ENCODE assay signal across 18 cellular contexts in genomic region chr18:26703170-26703933, GRCh38.
DNase-seq lines count a peak whose midpoint lies in the region; ATAC-seq and TF ChIP-seq lines count a peak whose summit lies in the region.
"Had no signal": no experiment of that assay in that cellular context is flagged by ENCODE, and none has a peak within 500 bp of the region (broad histone marks: within the 10 kb centered on the region; RNA-seq: fewer than 3 reads in every experiment).

No MANE protein-coding gene starts in this region.

- peaks cover 21% of the 10 kb centered on the region for H3K4me1 Mint-ChIP-seq in T-helper 2 cell treated with Interferon-gamma antibody and Interleukin-4, amounts not matched to agents 5 μg/mL and 100 μg/mL, for 36 hours (ENCODE audit: low read depth)
- no peaks in the 10 kb centered on the region for H3K4me1 Mint-ChIP-seq in CD8-positive, alpha-beta T cell (ENCODE audit: low read depth)
- H3K4me1 Mint-ChIP-seq: activated CD4-positive, alpha-beta memory T cell treated with anti-CD3 and anti-CD28 coated beads, Interleukin-2, amount 10 ng/mL, durations not matched to agents 7 days and 5 days; activated naive CD8-positive, alpha-beta T cell treated with anti-CD3 and anti-CD28 coated beads, Interleukin-2, amount 50 U/mL, for 24 hours had no signal

- CTCF ChIA-PET in CD8-positive, alpha-beta T cell (lab: Charles Lee), result no interaction called here

- TF ChIP-seq CTCF in CD8-positive, alpha-beta T cell (IDR thresholded peaks at IDR 0.05), result no peak
- TF ChIP-seq CTCF in Peyer's patch (IDR thresholded peaks at IDR 0.05), result no peak

- H3K4me1 ChIP-seq in CD8-positive, alpha-beta T cell (ENCODE audit: insufficient read depth, low read length), result no peaks in the 10 kb centered on the region
- H3K4me1 ChIP-seq in Peyer's patch, result no peaks in the 10 kb centered on the region

- H3K36me3 ChIP-seq in KOPT-K1 (ENCODE audit: insufficient read depth, low read length), result peaks cover 14% of the 10 kb centered on the region
- no peaks in the 10 kb centered on the region for H3K36me3 ChIP-seq in CD8-positive, alpha-beta T cell (ENCODE audit: insufficient read depth, low read length)
- H3K36me3 ChIP-seq in Peyer's patch, result no peaks in the 10 kb centered on the region
- H3K36me3 ChIP-seq: neural progenitor cell had no signal

- ATAC-seq in HG02938 (IDR thresholded peaks at IDR 0.05; ENCODE audit: unreplicated experiment), result no peak
- no peak for ATAC-seq in CD8-positive, alpha-beta T cell
- ATAC-seq: activated naive CD8-positive, alpha-beta T cell treated with anti-CD3 and anti-CD28 coated beads, Interleukin-2, amount 50 U/mL, for 24 hours; right cardiac atrium had no signal

- H3K4me3 ChIP-seq in CD8-positive, alpha-beta T cell (ENCODE audit: low read depth, low read length), result no peak overlapping the region
- H3K4me3 ChIP-seq in Peyer's patch, result no peak overlapping the region
- H3K4me3 ChIP-seq: neural progenitor cell had no signal

- no peak overlapping the region for H3K27ac Mint-ChIP-seq in T-helper 2 cell treated with Interferon-gamma antibody and Interleukin-4, amounts not matched to agents 5 μg/mL and 100 μg/mL, for 36 hours
- H3K27ac Mint-ChIP-seq in CD8-positive, alpha-beta T cell, result no peak overlapping the region
- H3K27ac Mint-ChIP-seq: activated CD4-positive, alpha-beta memory T cell treated with anti-CD3 and anti-CD28 coated beads, Interleukin-2, amount 10 ng/mL, durations not matched to agents 7 days and 5 days; activated naive CD8-positive, alpha-beta T cell treated with anti-CD3 and anti-CD28 coated beads, Interleukin-2, amount 50 U/mL, for 24 hours; neural progenitor cell had no signal

- no peaks in the 10 kb centered on the region for H3K27me3 ChIP-seq in CD8-positive, alpha-beta T cell (ENCODE audit: insufficient read depth, low read length)
- H3K27me3 ChIP-seq in Peyer's patch, result no peaks in the 10 kb centered on the region

- H3K4me3 Mint-ChIP-seq in T-helper 2 cell treated with Interferon-gamma antibody and Interleukin-4, amounts not matched to agents 5 μg/mL and 100 μg/mL, for 36 hours, result peak overlapping the region; percentile 10
- no peak overlapping the region for H3K4me3 Mint-ChIP-seq in CD8-positive, alpha-beta T cell
- H3K4me3 Mint-ChIP-seq: activated CD4-positive, alpha-beta memory T cell treated with anti-CD3 and anti-CD28 coated beads, Interleukin-2, amount 10 ng/mL, durations not matched to agents 7 days and 5 days; activated naive CD8-positive, alpha-beta T cell treated with anti-CD3 and anti-CD28 coated beads, Interleukin-2, amount 50 U/mL, for 24 hours; neural progenitor cell had no signal

- POLR2A ChIA-PET in CD8-positive, alpha-beta T cell (lab: Charles Lee), result no interaction called here

- H3K36me3 Mint-ChIP-seq in T-helper 2 cell treated with Interferon-gamma antibody and Interleukin-4, amounts not matched to agents 5 μg/mL and 100 μg/mL, for 36 hours (ENCODE audit: low read depth), result peaks cover 9% of the 10 kb centered on the region
- no peaks in the 10 kb centered on the region for H3K36me3 Mint-ChIP-seq in CD8-positive, alpha-beta T cell
- H3K36me3 Mint-ChIP-seq: neural progenitor cell had no signal

- DNase-seq in COLO668 (lab: John Stamatoyannopoulos, UW; ENCODE audit: unreplicated experiment), result peak; percentile 31
- DNase-seq in T-helper 2 cell treated with Interferon-gamma antibody and Interleukin-4, amounts not matched to agents 5 μg/mL and 100 μg/mL, for 36 hours (ENCODE audit: low spot score), result no peak
- DNase-seq in iPS-NIHi7 (ENCODE audit: extremely low spot score), result peak; percentile 62
- no peak for DNase-seq in stimulated activated naive CD4-positive, alpha-beta T cell treated with Interleukin-2 at 50 U/mL for 16 hours (lab: John Stamatoyannopoulos, UW)
- DNase-seq in CD8-positive, alpha-beta T cell, result no peak
- no peak for DNase-seq in Peyer's patch
- DNase-seq: activated CD4-positive, alpha-beta memory T cell treated with anti-CD3 and anti-CD28 coated beads, Interleukin-2, amount 10 ng/mL, durations not matched to agents 7 days and 5 days; activated naive CD8-positive, alpha-beta T cell treated with anti-CD3 and anti-CD28 coated beads, Interleukin-2, amount 50 U/mL, for 24 hours; glutamatergic neuron; IMR-90; islet precursor cell; mesenchymal stem cell; NCI-H446 treated with DMSO at 0.1 percent for 48 hours; right cardiac atrium; stimulated activated CD4-positive, alpha-beta T cell treated with anti-CD3 and anti-CD28 coated beads, Interleukin-2, amount 100 ng/mL, for 24 hours had no signal

- H3K27ac ChIP-seq in KOPT-K1 (ENCODE audit: low read depth, low read length, poor library complexity, severe bottlenecking) (peak overlapping the region; percentile 100), Peyer's patch (no peak overlapping the region)
- H3K27ac ChIP-seq in CD8-positive, alpha-beta T cell (ENCODE audit: low read depth, low read length), result no peak overlapping the region
- H3K27ac ChIP-seq: neural progenitor cell had no signal

- peaks cover 11% of the 10 kb centered on the region for H3K27me3 Mint-ChIP-seq in T-helper 2 cell treated with Interferon-gamma antibody and Interleukin-4, amounts not matched to agents 5 μg/mL and 100 μg/mL, for 36 hours (ENCODE audit: low read depth)
- no peaks in the 10 kb centered on the region for H3K27me3 Mint-ChIP-seq in CD8-positive, alpha-beta T cell (ENCODE audit: low read depth)

- no peak for TF ChIP-seq POLR2A in Peyer's patch (IDR thresholded peaks at IDR 0.05)

- peaks cover 7% of the 10 kb centered on the region for H3K9me3 Mint-ChIP-seq in T-helper 2 cell treated with Interferon-gamma antibody and Interleukin-4, amounts not matched to agents 5 μg/mL and 100 μg/mL, for 36 hours
- no peaks in the 10 kb centered on the region for H3K9me3 Mint-ChIP-seq in CD8-positive, alpha-beta T cell
- H3K9me3 Mint-ChIP-seq: activated CD4-positive, alpha-beta memory T cell treated with anti-CD3 and anti-CD28 coated beads, Interleukin-2, amount 10 ng/mL, durations not matched to agents 7 days and 5 days; activated naive CD8-positive, alpha-beta T cell treated with anti-CD3 and anti-CD28 coated beads, Interleukin-2, amount 50 U/mL, for 24 hours; neural progenitor cell had no signal

- H3K9me3 ChIP-seq in KOPT-K1 (ENCODE audit: insufficient read depth, low read length, poor library complexity, severe bottlenecking), result no peaks in the 10 kb centered on the region
- H3K9me3 ChIP-seq in CD8-positive, alpha-beta T cell (ENCODE audit: low read length), result no peaks in the 10 kb centered on the region
- no peaks in the 10 kb centered on the region for H3K9me3 ChIP-seq in Peyer's patch

- intact Hi-C loops in CD8-positive, alpha-beta T cell (cut with DNase I, micrococcal nuclease), result no loop called here

Comparison
In these comparisons a context has a peak if more than half of its experiments do, and no peak if none do; other contexts are left out.
1. DNase-seq: peak in COLO668 (single experiment) and iPS-NIHi7 (single experiment); none in T-helper 2 cell treated with Interferon-gamma antibody and Interleukin-4, amounts not matched to agents 5 μg/mL and 100 μg/mL, for 36 hours (single experiment), stimulated activated naive CD4-positive, alpha-beta T cell treated with Interleukin-2 at 50 U/mL for 16 hours (single experiment), CD8-positive, alpha-beta T cell (0 of 7) and Peyer's patch (0 of 3).